Comparison of ENCODE assay signal across 1 cellular context in genomic region chr20:22684072-22684762, GRCh38.
TF ChIP-seq lines count a peak whose summit lies in the region.

No MANE protein-coding gene starts in this region.

TF ChIP-seq in HepG2, 621 proteins besides CTCF, POLR2A, EP300 and RAD21 (continued from another document and continues in another):
- no peak for TF ChIP-seq ATF4 (CRISPR knock-in tag; IDR thresholded peaks at IDR 0.05)
- TF ChIP-seq NCOA5 (CRISPR knock-in tag; IDR thresholded peaks at IDR 0.05), result no peak
- no peak for TF ChIP-seq PRDM15 (CRISPR knock-in tag; IDR thresholded peaks at IDR 0.05)
- TF ChIP-seq ZNF776 (CRISPR knock-in tag; IDR thresholded peaks at IDR 0.05), result no peak
- TF ChIP-seq FOXA1 (IDR thresholded peaks at IDR 0.05), result no peak
- TF ChIP-seq FOXA1 (CRISPR knock-in tag; IDR thresholded peaks at IDR 0.05), result peak; percentile 57
- no peak for TF ChIP-seq ZNF101 (CRISPR knock-in tag; IDR thresholded peaks at IDR 0.05; ENCODE audit: borderline replicate concordance, low read depth)
- TF ChIP-seq ZFP1 (CRISPR knock-in tag; IDR thresholded peaks at IDR 0.05), result no peak
- no peak for TF ChIP-seq ARID3A (IDR thresholded peaks at IDR 0.05; ENCODE audit: low read depth, low read length)
- TF ChIP-seq ZNF670 (CRISPR knock-in tag; IDR thresholded peaks at IDR 0.05; ENCODE audit: borderline replicate concordance), result no peak
- TF ChIP-seq ARID5B (CRISPR knock-in tag; IDR thresholded peaks at IDR 0.05), result peak; percentile 43; the same call in 1 of the 2 replicates
- no peak for TF ChIP-seq HIVEP1 (CRISPR knock-in tag; IDR thresholded peaks at IDR 0.05)
- no peak for TF ChIP-seq TARDBP (CRISPR knock-in tag; IDR thresholded peaks at IDR 0.05)
- no peak for TF ChIP-seq ZMAT3 (CRISPR knock-in tag; conservative IDR thresholded peaks at IDR 0.05)
- TF ChIP-seq ZNF704 (CRISPR knock-in tag; IDR thresholded peaks at IDR 0.05; ENCODE audit: borderline replicate concordance), result no peak
- no peak for TF ChIP-seq ZNF83 (CRISPR knock-in tag; IDR thresholded peaks at IDR 0.05; ENCODE audit: borderline replicate concordance)
- TF ChIP-seq ZNF318 (CRISPR knock-in tag; IDR thresholded peaks at IDR 0.05), result 0 out of 2 replicates have a peak, but pooled peaks have one; percentile 36
- no peak for TF ChIP-seq NFYC (CRISPR knock-in tag; IDR thresholded peaks at IDR 0.05)
- no peak for TF ChIP-seq HOXA3 (CRISPR knock-in tag; IDR thresholded peaks at IDR 0.05)
- no peak for TF ChIP-seq NFE2L2 (IDR thresholded peaks at IDR 0.05; ENCODE audit: low read length)
- no peak for TF ChIP-seq ZSCAN9 (CRISPR knock-in tag; IDR thresholded peaks at IDR 0.05; ENCODE audit: borderline replicate concordance)
- TF ChIP-seq HOXA7 (CRISPR knock-in tag; IDR thresholded peaks at IDR 0.05), result no peak
- TF ChIP-seq SOX6 (IDR thresholded peaks at IDR 0.05), result no peak
- 0 out of 2 replicates have a peak, but pooled peaks have one; percentile 12 for TF ChIP-seq SOX6 (CRISPR knock-in tag; IDR thresholded peaks at IDR 0.05)
- TF ChIP-seq E2F1 (CRISPR knock-in tag; IDR thresholded peaks at IDR 0.05), result no peak
- TF ChIP-seq ZNF691 (CRISPR knock-in tag; IDR thresholded peaks at IDR 0.05; ENCODE audit: borderline replicate concordance, low read depth), result no peak
